Comparison of ENCODE assay signal across 24 cellular contexts in the genomic region with DNA sequence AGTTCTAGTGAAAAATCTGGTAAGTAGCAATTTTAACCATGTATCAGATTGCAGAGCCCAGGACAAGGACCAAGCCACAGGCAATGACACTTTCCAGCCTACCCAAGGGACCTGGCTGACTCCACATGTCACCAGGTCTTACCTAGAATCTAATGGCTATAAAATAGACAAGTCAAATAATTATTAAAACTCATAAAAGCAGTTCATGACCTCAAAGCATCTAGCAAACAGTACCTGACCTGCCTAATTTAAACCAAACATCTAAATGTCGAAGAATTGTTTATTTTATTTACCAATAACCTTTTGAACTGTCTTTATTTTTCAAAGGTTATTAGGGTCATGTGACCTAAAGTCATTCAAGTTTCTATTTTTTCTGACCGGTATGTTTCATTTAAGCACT. TPM values are rescaled to one million over a fixed set of nuclear protein-coding genes. Genes with fewer than 3 reads are reported as not detected.
"Had no signal": no experiment of that assay in that cellular context is flagged by ENCODE, and none has a peak within 500 bp of the region (broad histone marks: within the 10 kb centered on the region; RNA-seq: fewer than 3 reads in every experiment).

No MANE protein-coding gene starts in this region.

- H3K36me3 ChIP-seq: esophagus muscularis mucosa, gastroesophageal sphincter, heart right ventricle, left lung, lower lobe of right lung had no signal

- H3K9me3 ChIP-seq: esophagus muscularis mucosa, gastroesophageal sphincter, heart right ventricle, left lung, lower lobe of right lung, mucosa of descending colon had no signal

- DNase-seq: dermis blood vessel endothelial cell; dorsolateral prefrontal cortex; effector CD4-positive, alpha-beta T cell; effector memory CD4-positive, alpha-beta T cell; foreskin keratinocyte; head of caudate nucleus; heart right ventricle; hippocampal formation; left cardiac atrium; left lung; left ventricle myocardium superior; lower lobe of right lung; mesenchymal stem cell; mucosa of descending colon; naive B cell had no signal

- ATAC-seq: foreskin keratinocyte, gastroesophageal sphincter, heart right ventricle, left cardiac atrium, left lung, left ventricle myocardium superior, lower lobe of right lung, mucosa of descending colon had no signal

- H3K4me1 ChIP-seq: esophagus muscularis mucosa, foreskin keratinocyte, gastroesophageal sphincter, heart right ventricle, left lung, lower lobe of right lung had no signal

- H3K4me3 ChIP-seq: coronary artery, dorsolateral prefrontal cortex, esophagus muscularis mucosa, gastroesophageal sphincter, heart right ventricle, left lung, lower lobe of right lung, mucosa of descending colon had no signal

- H3K27ac ChIP-seq: coronary artery, dorsolateral prefrontal cortex, esophagus muscularis mucosa, foreskin keratinocyte, gastroesophageal sphincter, heart right ventricle, left lung, lower lobe of right lung had no signal

- H3K27me3 ChIP-seq: esophagus muscularis mucosa, foreskin keratinocyte, gastroesophageal sphincter, left lung had no signal

- FAIRE-seq: colon, endothelial cell of umbilical vein, frontal cortex, islet of Langerhans, keratinocyte had no signal

RNA-seq across cellular contexts. Expression of gene MKRN3, which starts 35.6 kb away (rescaled TPM):
- total RNA-seq: mesenteric fat pad had no signal
- polyA plus RNA-seq: keratinocyte had no signal
